7 cellular contexts compared by ENCODE assay signal in genomic region chr2:163132850-163133249, GRCh38.
DNase-seq lines count a peak whose midpoint lies in the region; ATAC-seq and TF ChIP-seq lines count a peak whose summit lies in the region.

No MANE protein-coding gene starts in this region.

- H3K27ac ChIP-seq in SK-N-SH (ENCODE audit: low read depth in 2 of 2, low read length in 1 of 2) = no peak overlapping the region

- H2AFZ ChIP-seq in SK-N-SH (ENCODE audit: low read depth) = no peak overlapping the region

- no peaks in the 10 kb centered on the region for H3F3A ChIP-seq in SK-N-SH (replicated peaks; ENCODE audit: insufficient read depth)

- 2% methylated on average over 3 of the region's 3 CpGs for WGBS in SK-N-SH (ENCODE audit: low lambda C conversion rate)

- POLR2A ChIA-PET in SK-N-SH (lab: Yijun Ruan, JAX) = no interaction called here

- H3K9me2 ChIP-seq in SK-N-SH = no peaks in the 10 kb centered on the region; the same call in 1 of the 2 replicates

- H3K9me3 ChIP-seq in SK-N-SH = no peaks in the 10 kb centered on the region

- TF ChIP-seq EP300 in SK-N-SH (IDR thresholded peaks at IDR 0.05; ENCODE audit: borderline replicate concordance in 1 of 2, low read depth in 1 of 2, low read length in 1 of 2) = no peak

- H3K27me3 ChIP-seq in SK-N-SH (ENCODE audit: insufficient read depth) = no peaks in the 10 kb centered on the region

- H3K36me3 ChIP-seq in SK-N-SH (replicated peaks in 1 of 2; ENCODE audit: control insufficient read depth in 1 of 2, insufficient read depth in 2 of 2, low read length in 1 of 2) = no peaks in the 10 kb centered on the region

- H3K4me1 ChIP-seq in SK-N-SH (ENCODE audit: control insufficient read depth in 1 of 2, insufficient read depth in 2 of 2, low read depth in 1 of 2, low read length in 1 of 2) = no peaks in the 10 kb centered on the region

- no peaks in the 10 kb centered on the region for H4K20me1 ChIP-seq in SK-N-SH (ENCODE audit: insufficient read depth)

- no peaks in the 10 kb centered on the region for H3K79me2 ChIP-seq in SK-N-SH (ENCODE audit: insufficient read depth)

- H3K4me2 ChIP-seq in SK-N-SH = no peak overlapping the region

- TF ChIP-seq CTCF in LNCaP clone FGC (IDR thresholded peaks at IDR 0.05; ENCODE audit: control insufficient read depth, extremely low read depth, insufficient read depth) (peak; percentile 63), SK-N-SH (IDR thresholded peaks at IDR 0.05) (peak; percentile 70)

- CTCF ChIA-PET in SK-N-SH (lab: Yijun Ruan, JAX) = interaction anchor here (0.7 to 1.3 kb wide), 7 partner anchors 12 to 248 kb away, joined by 3 to 9 read pairs (median 3); no protein-coding TSS in a partner anchor

- H3K9ac ChIP-seq in SK-N-SH = no peak overlapping the region

- no peak overlapping the region for H3K4me3 ChIP-seq in LNCaP clone FGC (ENCODE audit: low read depth, low read length)
- no peak overlapping the region; a peak in 1 of 4 replicates for H3K4me3 ChIP-seq in SK-N-SH (ENCODE audit: low read depth in 2 of 2, low read length in 1 of 2)

- ATAC-seq in GM18858 (IDR thresholded peaks at IDR 0.05; ENCODE audit: unreplicated experiment) (peak; percentile 50), left lobe of liver (peak; percentile 36)

- DNase-seq in LNCaP clone FGC (ENCODE audit: low read depth) (no peak), SK-N-SH (peak; percentile 2), left lobe of liver (ENCODE audit: low spot score) (no peak), germinal center (ENCODE audit: low spot score) (no peak), HPDE6-E6E7 (ENCODE audit: extremely low spot score) (no peak)
- DNase-seq in activated CD4-positive, alpha-beta T cell treated with anti-CD3 and anti-CD28 coated beads, Interleukin-2, amount 50 U/mL, for 1 hour = no peak

- peak; percentile 70 for TF ChIP-seq RAD21 in SK-N-SH (IDR thresholded peaks at IDR 0.05; ENCODE audit: low read length)

TF ChIP-seq in SK-N-SH, 30 proteins besides CTCF, POLR2A, EP300 and RAD21:
- TF ChIP-seq GABPA (IDR thresholded peaks at IDR 0.05; ENCODE audit: low read depth) = no peak
- no peak for TF ChIP-seq TEAD4 (IDR thresholded peaks at IDR 0.05; ENCODE audit: borderline replicate concordance, insufficient read depth)
- TF ChIP-seq USF1 (IDR thresholded peaks at IDR 0.05; ENCODE audit: borderline replicate concordance, low read depth) = no peak
- TF ChIP-seq TAF1 (IDR thresholded peaks at IDR 0.05; ENCODE audit: borderline replicate concordance, low read depth, low read length) = no peak
- peak; percentile 32; the same call in 1 of the 2 replicates for TF ChIP-seq SMC3 (IDR thresholded peaks at IDR 0.05; ENCODE audit: low read depth, low read length)
- TF ChIP-seq FOXJ3 (CRISPR knock-in tag; IDR thresholded peaks at IDR 0.05) = no peak
